26 cellular contexts compared by ENCODE assay signal in the genomic region with DNA sequence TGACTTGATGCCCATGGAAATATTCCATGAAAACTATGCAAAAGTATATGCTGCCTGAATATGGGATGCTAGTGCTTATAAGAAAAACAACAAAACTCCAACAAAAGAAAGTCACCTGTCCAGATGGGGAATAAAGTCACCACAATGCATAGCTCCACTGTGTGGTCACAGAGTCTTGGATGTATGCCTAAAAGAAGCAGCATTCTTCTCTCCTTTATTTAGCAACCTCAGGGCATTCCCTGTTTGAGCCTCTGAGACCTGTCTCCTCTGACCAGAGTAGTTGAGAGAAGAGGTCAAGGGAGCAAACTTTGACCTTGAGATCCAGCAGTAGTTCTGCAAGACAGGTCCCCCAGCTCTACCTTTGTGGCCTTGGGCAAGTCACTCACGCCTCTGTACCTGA.
"Had no signal": no experiment of that assay in that cellular context is flagged by ENCODE, and none has a peak within 500 bp of the region (broad histone marks: within the 10 kb centered on the region; RNA-seq: fewer than 3 reads in every experiment).

No MANE protein-coding gene starts in this region.

- H3K27ac Mint-ChIP-seq: stimulated activated effector memory CD8-positive, alpha-beta T cell treated with anti-CD3 and anti-CD28 coated beads, Interleukin-12 subunit alpha, Interleukin-12 subunit beta, amount 100 ng/mL, for 72 hours; stimulated activated memory B cell treated with anti-CD40 and anti-IgM and Interleukin-4, amounts not matched to agents 10 μg/mL and 1 μg/mL and 100 μg/mL, for 72 hours; stimulated activated naive B cell treated with anti-CD40 and anti-IgM and Interleukin-4, amounts not matched to agents 10 μg/mL and 1 μg/mL and 100 μg/mL, for 72 hours; stimulated activated naive CD8-positive, alpha-beta T cell treated with anti-CD3 and anti-CD28 coated beads, Interleukin-15, amount 100 ng/mL, for 72 hours; stimulated activated naive CD8-positive, alpha-beta T cell treated with anti-CD3 and anti-CD28 coated beads, Interleukin-15, Interleukin-2, amounts not matched to agents 100 ng/mL and 50 ng/mL, for 24 hours; type B pancreatic cell had no signal

- H3K27me3 Mint-ChIP-seq: stimulated activated memory B cell treated with anti-CD40 and anti-IgM and Interleukin-4, amounts not matched to agents 10 μg/mL and 1 μg/mL and 100 μg/mL, for 72 hours; stimulated activated naive B cell treated with anti-CD40 and anti-IgM and Interleukin-4, amounts not matched to agents 10 μg/mL and 1 μg/mL and 100 μg/mL, for 72 hours; stimulated activated naive CD8-positive, alpha-beta T cell treated with anti-CD3 and anti-CD28 coated beads, Interleukin-15, amount 100 ng/mL, for 72 hours; stimulated activated naive CD8-positive, alpha-beta T cell treated with anti-CD3 and anti-CD28 coated beads, Interleukin-15, Interleukin-2, amounts not matched to agents 100 ng/mL and 50 ng/mL, for 24 hours; type B pancreatic cell had no signal

- H3K9me3 Mint-ChIP-seq: type B pancreatic cell had no signal

- H3K27me3 ChIP-seq: stomach, suprapubic skin, testis, thyroid gland, tibial artery, tibial nerve, transverse colon, upper lobe of left lung, upper lobe of right lung, uterus, vagina had no signal

- H3K4me3 ChIP-seq: stomach, suprapubic skin, testis, thoracic aorta, thyroid gland, tibial artery, tibial nerve, transverse colon, upper lobe of left lung, upper lobe of right lung, uterus, vagina had no signal

- ATAC-seq: stimulated activated effector memory CD8-positive, alpha-beta T cell treated with anti-CD3 and anti-CD28 coated beads, Interleukin-12 subunit alpha, Interleukin-12 subunit beta, amount 100 ng/mL, for 72 hours; stimulated activated naive B cell treated with anti-CD40 and anti-IgM and Interleukin-4, amounts not matched to agents 10 μg/mL and 1 μg/mL and 100 μg/mL, for 72 hours; stimulated activated naive CD8-positive, alpha-beta T cell treated with anti-CD3 and anti-CD28 coated beads, Interleukin-15, amount 100 ng/mL, for 72 hours; upper lobe of right lung had no signal

- H3K9me3 ChIP-seq: suprapubic skin, testis, thoracic aorta, thyroid gland, tibial artery, tibial nerve, transverse colon, upper lobe of left lung, upper lobe of right lung, uterus, vagina had no signal

- H3K27ac ChIP-seq: stomach, suprapubic skin, testis, thoracic aorta, thyroid gland, tibial artery, tibial nerve, transverse colon, upper lobe of left lung, upper lobe of right lung, uterus, vagina had no signal

- H3K4me1 Mint-ChIP-seq: stimulated activated effector memory CD8-positive, alpha-beta T cell treated with anti-CD3 and anti-CD28 coated beads, Interleukin-12 subunit alpha, Interleukin-12 subunit beta, amount 100 ng/mL, for 72 hours; stimulated activated memory B cell treated with anti-CD40 and anti-IgM and Interleukin-4, amounts not matched to agents 10 μg/mL and 1 μg/mL and 100 μg/mL, for 72 hours; stimulated activated naive B cell treated with anti-CD40 and anti-IgM and Interleukin-4, amounts not matched to agents 10 μg/mL and 1 μg/mL and 100 μg/mL, for 72 hours; stimulated activated naive CD8-positive, alpha-beta T cell treated with anti-CD3 and anti-CD28 coated beads, Interleukin-15, amount 100 ng/mL, for 72 hours had no signal

- DNase-seq: stimulated activated CD4-positive, alpha-beta T cell treated with anti-CD3 and anti-CD28 coated beads, Interleukin-2, amount 100 ng/mL, for 48 hours; stimulated activated CD4-positive, alpha-beta T cell treated with anti-CD3 and anti-CD28 coated beads, Interleukin-4, amount 100 ng/mL, for 1 hour; stimulated activated CD4-positive, alpha-beta T cell treated with anti-CD3 and anti-CD28 coated beads, Interleukin-4, amount 100 ng/mL, for 24 hours; stimulated activated CD4-positive, alpha-beta T cell treated with anti-CD3 and anti-CD28 coated beads, Interleukin-4, amount 100 ng/mL, for 4 hours; stimulated activated CD8-positive, alpha-beta memory T cell treated with anti-CD3 and anti-CD28 coated beads, Interleukin-4, amount 100 ng/mL, for 48 hours; stimulated activated naive B cell treated with anti-CD40 and anti-IgM and Interleukin-4, amounts not matched to agents 10 μg/mL and 1 μg/mL and 100 μg/mL, for 72 hours; stimulated activated naive CD4-positive, alpha-beta T cell; stimulated activated naive CD4-positive, alpha-beta T cell treated with Interleukin-2 at 50 U/mL for 16 hours; stimulated activated naive CD8-positive, alpha-beta T cell treated with anti-CD3 and anti-CD28 coated beads, Interleukin-15, amount 100 ng/mL, for 72 hours; stomach; substantia nigra; testis; thyroid gland; tibial artery; transverse colon; upper lobe of left lung; upper lobe of right lung; uterus had no signal

- H3K36me3 Mint-ChIP-seq: stimulated activated effector memory CD8-positive, alpha-beta T cell treated with anti-CD3 and anti-CD28 coated beads, Interleukin-12 subunit alpha, Interleukin-12 subunit beta, amount 100 ng/mL, for 72 hours; stimulated activated memory B cell treated with anti-CD40 and anti-IgM and Interleukin-4, amounts not matched to agents 10 μg/mL and 1 μg/mL and 100 μg/mL, for 72 hours; stimulated activated naive B cell treated with anti-CD40 and anti-IgM and Interleukin-4, amounts not matched to agents 10 μg/mL and 1 μg/mL and 100 μg/mL, for 72 hours; type B pancreatic cell had no signal

- H3K4me1 ChIP-seq: stomach, suprapubic skin, testis, thyroid gland, tibial artery, tibial nerve, transverse colon, upper lobe of left lung, upper lobe of right lung, uterus, vagina had no signal

- H3K36me3 ChIP-seq: stomach, suprapubic skin, thoracic aorta, thyroid gland, tibial artery, tibial nerve, transverse colon, upper lobe of left lung, upper lobe of right lung, uterus, vagina had no signal

- H3K4me3 Mint-ChIP-seq: stimulated activated effector memory CD8-positive, alpha-beta T cell treated with anti-CD3 and anti-CD28 coated beads, Interleukin-12 subunit alpha, Interleukin-12 subunit beta, amount 100 ng/mL, for 72 hours; stimulated activated memory B cell treated with anti-CD40 and anti-IgM and Interleukin-4, amounts not matched to agents 10 μg/mL and 1 μg/mL and 100 μg/mL, for 72 hours; stimulated activated naive B cell treated with anti-CD40 and anti-IgM and Interleukin-4, amounts not matched to agents 10 μg/mL and 1 μg/mL and 100 μg/mL, for 72 hours; stimulated activated naive CD8-positive, alpha-beta T cell treated with anti-CD3 and anti-CD28 coated beads, Interleukin-15, amount 100 ng/mL, for 72 hours; stimulated activated naive CD8-positive, alpha-beta T cell treated with anti-CD3 and anti-CD28 coated beads, Interleukin-15, Interleukin-2, amounts not matched to agents 100 ng/mL and 50 ng/mL, for 24 hours; type B pancreatic cell had no signal
